In the genomic region with DNA sequence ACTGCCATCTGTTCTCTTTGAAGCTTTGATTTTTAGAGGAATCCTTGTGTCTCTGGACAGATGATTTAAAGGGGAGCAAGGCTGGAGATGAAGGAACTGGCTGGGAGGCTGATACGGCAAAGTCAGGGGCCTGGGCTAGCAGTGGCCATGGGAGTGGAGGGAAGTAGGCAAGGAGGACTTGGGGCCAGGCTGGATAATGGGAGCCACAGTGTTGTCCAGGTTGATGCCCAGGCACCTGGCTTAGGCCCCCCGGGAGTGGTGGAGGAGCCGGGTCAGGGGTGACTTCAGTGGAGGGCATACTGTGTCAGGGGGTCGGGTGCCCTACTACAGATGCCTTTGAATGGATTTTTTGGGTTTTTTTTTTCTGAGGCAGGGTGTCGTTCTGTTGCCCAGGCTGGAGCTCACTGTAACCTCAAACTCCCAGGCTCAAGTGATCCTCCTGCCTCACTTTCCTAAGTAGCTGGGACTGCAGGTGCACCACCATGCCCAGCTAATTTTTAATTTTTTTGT, we compare ENCODE assay signal across 17 cellular contexts. TPM values are rescaled to one million over a fixed set of nuclear protein-coding genes. Genes with fewer than 3 reads are reported as not detected.
"Had no signal": no experiment of that assay in that cellular context is flagged by ENCODE, and none has a peak within 500 bp of the region (broad histone marks: within the 10 kb centered on the region; RNA-seq: fewer than 3 reads in every experiment).

No MANE protein-coding gene starts in this region.

- ATAC-seq: gastrocnemius medialis; mucosa of descending colon; naive thymus-derived CD8-positive, alpha-beta T cell had no signal

- H3K27me3 ChIP-seq: dorsolateral prefrontal cortex, esophagus muscularis mucosa, gastrocnemius medialis had no signal

- H3K4me1 ChIP-seq: gastrocnemius medialis, heart right ventricle had no signal

- H3K27ac Mint-ChIP-seq: type B pancreatic cell had no signal

- H3K4me3 ChIP-seq: dorsolateral prefrontal cortex, esophagus muscularis mucosa, gastrocnemius medialis, heart right ventricle, mucosa of descending colon had no signal

- H3K27me3 Mint-ChIP-seq: naive thymus-derived CD8-positive, alpha-beta T cell; type B pancreatic cell had no signal

- DNase-seq: cortex of kidney; dorsolateral prefrontal cortex; effector memory CD4-positive, alpha-beta T cell; gastrocnemius medialis; heart right ventricle; hypothalamus; mammary epithelial cell; mucosa of descending colon; naive thymus-derived CD8-positive, alpha-beta T cell; stimulated activated CD4-positive, alpha-beta T cell treated with anti-CD3 and anti-CD28 coated beads, Interleukin-2, amount 100 ng/mL, for 24 hours; stimulated activated CD4-positive, alpha-beta T cell treated with anti-CD3 and anti-CD28 coated beads, Interleukin-4, amount 100 ng/mL, for 4 hours; stimulated activated naive CD4-positive, alpha-beta T cell treated with Interleukin-2 at 50 U/mL for 16 hours had no signal

- H3K27ac ChIP-seq: dorsolateral prefrontal cortex, epithelial cell of prostate, esophagus muscularis mucosa, gastrocnemius medialis, heart right ventricle had no signal

- H3K36me3 Mint-ChIP-seq: naive thymus-derived CD8-positive, alpha-beta T cell; type B pancreatic cell had no signal

- H3K9me3 ChIP-seq: esophagus muscularis mucosa, gastrocnemius medialis, heart right ventricle, mucosa of descending colon had no signal

- H3K4me3 Mint-ChIP-seq: type B pancreatic cell had no signal

- H3K36me3 ChIP-seq: esophagus muscularis mucosa, gastrocnemius medialis, heart right ventricle had no signal

- H3K9me3 Mint-ChIP-seq: naive thymus-derived CD8-positive, alpha-beta T cell; type B pancreatic cell had no signal

RNA-seq across cellular contexts. Expression of gene EFCAB8, which starts 45.0 kb away (rescaled TPM):
- total RNA-seq: gastrocnemius medialis, lower leg skin, skeletal muscle tissue had no signal
